In genomic region chr16:67470314-67470713, GRCh38 we compare ENCODE assay signal across 13 cellular contexts. TPM values are rescaled to one million over a fixed set of nuclear protein-coding genes. Genes with fewer than 3 reads are reported as not detected.
A peak's percentile ranks its signal among the peaks of the same experiment; 100 is the strongest.
DNase-seq lines count a peak whose midpoint lies in the region; ATAC-seq, FAIRE-seq and TF ChIP-seq lines count a peak whose summit lies in the region.
"Had no signal": no experiment of that assay in that cellular context is flagged by ENCODE, and none has a peak within 500 bp of the region (broad histone marks: within the 10 kb centered on the region; RNA-seq: fewer than 3 reads in every experiment).

No MANE protein-coding gene starts in this region.

- no peaks in the 10 kb centered on the region for H3K27me3 ChIP-seq in SK-N-SH (ENCODE audit: insufficient read depth)
- H3K27me3 ChIP-seq in right lobe of liver, result no peaks in the 10 kb centered on the region
- H3K27me3 ChIP-seq in upper lobe of right lung, result no peaks in the 10 kb centered on the region
- H3K27me3 ChIP-seq: vagina had no signal

- CTCF ChIA-PET in SK-N-SH (lab: Yijun Ruan, JAX), result interaction anchor here (0.8 to 1.5 kb wide), 7 partner anchors 10 to 315 kb away, joined by 3 to 5 read pairs (median 4); partner anchors contain the start of gene ATP6V0D1
- CTCF ChIA-PET in activated CD4-positive, alpha-beta memory T cell treated with anti-CD3 and anti-CD28 coated beads, Interleukin-2, amount 10 ng/mL, durations not matched to agents 7 days and 5 days (lab: Charles Lee), result interaction anchor here (1.1 to 1.4 kb wide), 2 partner anchors 8 to 42 kb away, joined by 3 to 4 read pairs; no protein-coding TSS in a partner anchor

- TF ChIP-seq CTCF in SK-N-SH (IDR thresholded peaks at IDR 0.05) (no peak), right lobe of liver (IDR thresholded peaks at IDR 0.05) (no peak), upper lobe of right lung (IDR thresholded peaks at IDR 0.05) (no peak)

- DNase-seq in SK-N-SH (peak; percentile 61), caudate nucleus (lab: John Stamatoyannopoulos, UW) (peak in 60 of 61 donors; percentile 25 to 100 (median 84)), right lobe of liver (peak; percentile 96 to 99 (median 98)), upper lobe of right lung (peak; percentile 89), urothelium cell line (ENCODE audit: low spot score) (no peak)
- no peak for DNase-seq in activated CD4-positive, alpha-beta memory T cell treated with anti-CD3 and anti-CD28 coated beads, Interleukin-2, amount 10 ng/mL, durations not matched to agents 7 days and 5 days
- DNase-seq: activated CD4-positive, alpha-beta T cell treated with anti-CD3 and anti-CD28 coated beads, Interleukin-2, amount 50 U/mL, for 48 hours; KG1; PC-3 had no signal

- no peak overlapping the region for H3K4me3 Mint-ChIP-seq in activated CD4-positive, alpha-beta memory T cell treated with anti-CD3 and anti-CD28 coated beads, Interleukin-2, amount 10 ng/mL, durations not matched to agents 7 days and 5 days

- no peak for TF ChIP-seq EP300 in SK-N-SH (IDR thresholded peaks at IDR 0.05; ENCODE audit: borderline replicate concordance in 1 of 2, low read depth in 1 of 2, low read length in 1 of 2)

- H3K4me1 Mint-ChIP-seq in activated CD4-positive, alpha-beta memory T cell treated with anti-CD3 and anti-CD28 coated beads, Interleukin-2, amount 10 ng/mL, durations not matched to agents 7 days and 5 days, result peaks cover 14% of the 10 kb centered on the region

- H3K4me1 ChIP-seq in SK-N-SH (ENCODE audit: control insufficient read depth in 1 of 2, insufficient read depth in 2 of 2, low read depth in 1 of 2, low read length in 1 of 2) (peaks cover 3 to 13% of the 10 kb centered on the region in 2 experiments; a peak in 1 of 4 replicates), right lobe of liver (peaks cover 0 to 29% (median 14%) of the 10 kb centered on the region in 4 donors), upper lobe of right lung (peaks cover 65% of the 10 kb centered on the region)

- no peak for TF ChIP-seq POLR2A in right lobe of liver (IDR thresholded peaks at IDR 0.05)

- no peak overlapping the region for H3K9ac ChIP-seq in SK-N-SH

- H3K79me2 ChIP-seq in SK-N-SH (ENCODE audit: insufficient read depth), result peaks cover 81% of the 10 kb centered on the region

- H3K27ac ChIP-seq in SK-N-SH (ENCODE audit: low read depth in 2 of 2, low read length in 1 of 2) (peak overlapping the region in 1 of 2 experiments; percentile 53; a peak in 2 of 4 replicates), caudate nucleus (ENCODE audit: low read depth, low read length) (no peak overlapping the region), right lobe of liver (no peak overlapping the region), upper lobe of right lung (no peak overlapping the region)
- H3K27ac ChIP-seq: vagina had no signal

- no peak overlapping the region for H2AFZ ChIP-seq in SK-N-SH (ENCODE audit: low read depth)

- no peak for FAIRE-seq in urothelium cell line (lab: Jason Lieb, UNC)
- FAIRE-seq: astrocyte had no signal

- peaks cover 5% of the 10 kb centered on the region for H3K36me3 Mint-ChIP-seq in activated CD4-positive, alpha-beta memory T cell treated with anti-CD3 and anti-CD28 coated beads, Interleukin-2, amount 10 ng/mL, durations not matched to agents 7 days and 5 days (ENCODE audit: low read depth)

- H3K4me3 ChIP-seq in SK-N-SH (ENCODE audit: low read depth in 2 of 2, low read length in 1 of 2), result no peak overlapping the region
- no peak overlapping the region for H3K4me3 ChIP-seq in right lobe of liver
- H3K4me3 ChIP-seq in upper lobe of right lung, result no peak overlapping the region
- H3K4me3 ChIP-seq: vagina had no signal

- no peaks in the 10 kb centered on the region for H3K9me2 ChIP-seq in SK-N-SH

- no peak overlapping the region for H3K27ac Mint-ChIP-seq in activated CD4-positive, alpha-beta memory T cell treated with anti-CD3 and anti-CD28 coated beads, Interleukin-2, amount 10 ng/mL, durations not matched to agents 7 days and 5 days

- ATAC-seq in SK-N-SH treated with all-trans-retinoic acid at 6 μM for 48 hours (no peak), right lobe of liver (peak; percentile 94 to 97 (median 95)), upper lobe of right lung (peak; percentile 69), HG03135 (IDR thresholded peaks at IDR 0.05; ENCODE audit: unreplicated experiment) (no peak)
- ATAC-seq: PC-3 had no signal

- H3K9me3 Mint-ChIP-seq in activated CD4-positive, alpha-beta memory T cell treated with anti-CD3 and anti-CD28 coated beads, Interleukin-2, amount 10 ng/mL, durations not matched to agents 7 days and 5 days, result no peaks in the 10 kb centered on the region

- intact Hi-C loops in right lobe of liver (cut with DNase I), result no loop called here
- intact Hi-C loops in upper lobe of right lung (cut with DNase I), result no loop called here

- H3K4me2 ChIP-seq in SK-N-SH, result no peak overlapping the region

- H3K9me3 ChIP-seq in SK-N-SH (no peaks in the 10 kb centered on the region), right lobe of liver (no peaks in the 10 kb centered on the region), upper lobe of right lung (no peaks in the 10 kb centered on the region)
- H3K9me3 ChIP-seq: vagina had no signal

- 83% methylated on average over 4 of the region's 7 CpGs for WGBS in SK-N-SH (ENCODE audit: low lambda C conversion rate)
- 8% methylated on average over 3 of the region's 7 CpGs for WGBS in right lobe of liver (ENCODE audit: insufficient coverage, low coverage, low lambda C conversion rate, missing lambda C conversion rate)

- TF ChIP-seq RAD21 in SK-N-SH (IDR thresholded peaks at IDR 0.05; ENCODE audit: low read length), result no peak

- POLR2A ChIA-PET in SK-N-SH (lab: Yijun Ruan, JAX), result interaction anchor here (0.6 to 0.9 kb wide), 2 partner anchors 11 to 578 kb away, joined by 3 to 5 read pairs; no protein-coding TSS in a partner anchor
- POLR2A ChIA-PET in activated CD4-positive, alpha-beta memory T cell treated with anti-CD3 and anti-CD28 coated beads, Interleukin-2, amount 10 ng/mL, durations not matched to agents 7 days and 5 days (lab: Charles Lee), result interaction anchor here (1.0 kb wide), 1 partner anchor 11 kb away, joined by 6 read pairs; the partner anchor contains the start of gene ATP6V0D1

- H3F3A ChIP-seq in SK-N-SH (replicated peaks; ENCODE audit: insufficient read depth), result peaks cover 7% of the 10 kb centered on the region

- H3K27me3 Mint-ChIP-seq in activated CD4-positive, alpha-beta memory T cell treated with anti-CD3 and anti-CD28 coated beads, Interleukin-2, amount 10 ng/mL, durations not matched to agents 7 days and 5 days, result no peaks in the 10 kb centered on the region

- peaks cover 0 to 5% of the 10 kb centered on the region in 2 experiments for H3K36me3 ChIP-seq in SK-N-SH (replicated peaks in 1 of 2; ENCODE audit: control insufficient read depth in 1 of 2, insufficient read depth in 2 of 2, low read length in 1 of 2)
- H3K36me3 ChIP-seq in right lobe of liver, result no peaks in the 10 kb centered on the region
- H3K36me3 ChIP-seq in upper lobe of right lung, result no peaks in the 10 kb centered on the region
- H3K36me3 ChIP-seq: vagina had no signal

- peaks cover 87% of the 10 kb centered on the region for H4K20me1 ChIP-seq in SK-N-SH (ENCODE audit: insufficient read depth)

TF ChIP-seq in SK-N-SH, 30 proteins besides CTCF, POLR2A, EP300 and RAD21 (continues in another document):
- no peak for TF ChIP-seq JUND (IDR thresholded peaks at IDR 0.05)
- no peak for TF ChIP-seq RXRA (IDR thresholded peaks at IDR 0.05; ENCODE audit: borderline replicate concordance, low read depth)

TF ChIP-seq in SK-N-SH treated with all-trans-retinoic acid at 6 μM for 48 hours, 23 proteins besides CTCF, POLR2A, EP300 and RAD21:
- no peak for TF ChIP-seq OSR1 (CRISPR knock-in tag; IDR thresholded peaks at IDR 0.05)
- TF ChIP-seq ZNF565 (CRISPR knock-in tag; conservative IDR thresholded peaks at IDR 0.05; ENCODE audit: low read depth), result no peak
- TF ChIP-seq ZFP30 (CRISPR knock-in tag; IDR thresholded peaks at IDR 0.05), result no peak
- TF ChIP-seq PPARA (CRISPR knock-in tag; IDR thresholded peaks at IDR 0.05; ENCODE audit: borderline replicate concordance), result no peak

RNA-seq across cellular contexts. Expression of gene ATP6V0D1, which starts 10.6 kb away (rescaled TPM):
- 111 and 135 TPM in 2 replicates for polyA plus RNA-seq in SK-N-SH (2012; rRNA removed)
- 86.6 and 113 TPM in 2 replicates for polyA plus RNA-seq in SK-N-SH (2012; cell fraction: cytosol; rRNA removed)
- 102 and 104 TPM in 2 replicates for polyA plus RNA-seq in SK-N-SH (2012; cell fraction: nucleus; rRNA removed)
- total RNA-seq in right lobe of liver (10 to 100 TPM; 33.6 to 84.6 (median 47.0) TPM), upper lobe of right lung (143 TPM)
- 10 to 100 TPM; 52.8 to 59.5 TPM for total RNA-seq in activated CD4-positive, alpha-beta memory T cell treated with anti-CD3 and anti-CD28 coated beads, Interleukin-2, amount 10 ng/mL, durations not matched to agents 7 days and 5 days

RNA-seq across cellular contexts. Expression of gene AGRP, which starts 13.0 kb away (rescaled TPM):
- not detected in 2 replicates for polyA plus RNA-seq in SK-N-SH (2012; rRNA removed)
- polyA plus RNA-seq in SK-N-SH (2012; cell fraction: cytosol; rRNA removed), result not detected in 2 replicates
- polyA plus RNA-seq in SK-N-SH (2012; cell fraction: nucleus; rRNA removed), result not detected in 2 replicates
- total RNA-seq in right lobe of liver (not detected), upper lobe of right lung (4.9 TPM)
- total RNA-seq in activated CD4-positive, alpha-beta memory T cell treated with anti-CD3 and anti-CD28 coated beads, Interleukin-2, amount 10 ng/mL, durations not matched to agents 7 days and 5 days, result not detected
- total RNA-seq: astrocyte, PC-3, vagina had no signal

RNA-seq across cellular contexts. Expression of gene HSD11B2, which starts 39.4 kb away (rescaled TPM):
- 0.19 and 0.23 TPM in 2 replicates for polyA plus RNA-seq in SK-N-SH (2012; rRNA removed)
- polyA plus RNA-seq in SK-N-SH (2012; cell fraction: cytosol; rRNA removed), result 0.08 and 0.10 TPM in 2 replicates
- 0.58 and 0.75 TPM in 2 replicates for polyA plus RNA-seq in SK-N-SH (2012; cell fraction: nucleus; rRNA removed)
- total RNA-seq in right lobe of liver (1 to 10 TPM; 1.3 to 2.7 (median 2.1) TPM), upper lobe of right lung (2.2 TPM)
- not detected for total RNA-seq in activated CD4-positive, alpha-beta memory T cell treated with anti-CD3 and anti-CD28 coated beads, Interleukin-2, amount 10 ng/mL, durations not matched to agents 7 days and 5 days
- total RNA-seq: astrocyte had no signal

RNA-seq across cellular contexts. Expression of gene ZDHHC1, which starts 54.0 kb away (rescaled TPM):
- 14.2 and 15.8 TPM in 2 replicates for polyA plus RNA-seq in SK-N-SH (2012; rRNA removed)
- polyA plus RNA-seq in SK-N-SH (2012; cell fraction: cytosol; rRNA removed), result 6.2 and 10.5 TPM in 2 replicates
- 39.7 and 44.1 TPM in 2 replicates for polyA plus RNA-seq in SK-N-SH (2012; cell fraction: nucleus; rRNA removed)
- total RNA-seq in right lobe of liver (1 to 10 TPM; 1.2 to 4.0 (median 1.8) TPM), upper lobe of right lung (11.1 TPM)
- under 1 TPM; 0.23 to 0.45 TPM for total RNA-seq in activated CD4-positive, alpha-beta memory T cell treated with anti-CD3 and anti-CD28 coated beads, Interleukin-2, amount 10 ng/mL, durations not matched to agents 7 days and 5 days

RNA-seq across cellular contexts. Expression of gene RIPOR1, which starts 58.3 kb away (rescaled TPM):
- 12.1 and 24.7 TPM in 2 replicates for polyA plus RNA-seq in SK-N-SH (2012; rRNA removed)
- polyA plus RNA-seq in SK-N-SH (2012; cell fraction: cytosol; rRNA removed), result 16.7 and 23.3 TPM in 2 replicates
- 80.4 and 105 TPM in 2 replicates for polyA plus RNA-seq in SK-N-SH (2012; cell fraction: nucleus; rRNA removed)
- total RNA-seq in right lobe of liver (10 to 100 TPM; 19.9 to 35.0 (median 26.8) TPM), upper lobe of right lung (133 TPM)
- total RNA-seq in activated CD4-positive, alpha-beta memory T cell treated with anti-CD3 and anti-CD28 coated beads, Interleukin-2, amount 10 ng/mL, durations not matched to agents 7 days and 5 days, result 10 to 100 TPM; 24.6 to 32.7 TPM

Comparison
In these comparisons a context has a peak if more than half of its experiments do, and no peak if none do; other contexts are left out.
1. DNase-seq: peak in SK-N-SH (single experiment), caudate nucleus (60 of 61), right lobe of liver (3 of 3) and upper lobe of right lung (single experiment); none in urothelium cell line (single experiment) and activated CD4-positive, alpha-beta memory T cell treated with anti-CD3 and anti-CD28 coated beads, Interleukin-2, amount 10 ng/mL, durations not matched to agents 7 days and 5 days (single experiment).
2. ATAC-seq: peak in right lobe of liver (4 of 4) and upper lobe of right lung (single experiment); none in SK-N-SH treated with all-trans-retinoic acid at 6 μM for 48 hours (single experiment) and HG03135 (single experiment).